ENCODE assay signal across 9 cellular contexts in the genomic region with DNA sequence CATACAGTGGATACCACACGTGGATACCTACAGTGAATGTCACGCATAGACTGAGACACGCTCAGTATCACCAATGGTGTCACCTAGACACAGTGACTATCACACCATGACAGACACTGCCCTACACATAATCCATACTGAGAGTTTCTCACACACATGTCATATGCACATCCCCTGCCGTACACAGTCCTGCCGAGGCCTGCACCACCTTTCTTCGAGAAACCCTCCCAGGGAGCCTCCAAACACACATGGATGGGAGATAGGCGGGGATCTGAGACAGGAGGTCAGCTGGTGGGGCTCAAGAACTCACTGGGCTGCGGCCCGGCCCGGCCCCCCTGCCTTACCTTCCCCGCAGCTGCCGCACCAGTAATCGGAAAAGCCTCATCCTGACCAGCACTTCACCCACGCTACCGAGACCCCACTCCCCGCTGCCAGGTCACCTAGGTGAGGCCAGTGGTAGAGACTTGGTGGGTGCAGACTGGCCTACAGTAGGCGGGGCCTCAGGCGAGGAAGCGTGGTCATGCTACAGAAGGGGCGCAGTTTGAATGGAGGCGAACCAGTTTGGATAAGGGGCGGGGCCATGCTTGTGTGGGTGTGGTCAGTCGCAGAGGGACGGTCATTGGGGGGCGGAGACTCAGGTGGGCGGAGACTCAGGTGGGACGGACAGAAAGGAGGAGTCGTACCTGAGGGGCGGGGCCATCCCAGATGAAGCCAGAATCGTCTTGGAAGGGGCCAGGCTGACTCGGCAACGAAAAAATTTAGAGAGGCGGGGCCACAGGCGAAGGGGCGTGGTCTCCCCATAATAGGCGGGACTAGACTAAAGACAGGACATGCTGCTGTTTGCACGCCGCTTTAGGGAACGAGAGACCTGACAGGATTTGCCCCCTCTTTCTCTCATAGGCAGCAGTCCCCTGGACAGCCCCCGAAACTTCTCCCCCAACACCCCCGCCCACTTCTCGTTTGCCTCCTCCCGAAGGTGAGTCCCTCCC. TPM values are rescaled to one million over a fixed set of nuclear protein-coding genes. Genes with fewer than 3 reads are reported as not detected.
DNase-seq lines count a peak whose midpoint lies in the region; ATAC-seq and TF ChIP-seq lines count a peak whose summit lies in the region.
"Had no signal": no experiment of that assay in that cellular context is flagged by ENCODE, and none has a peak within 500 bp of the region (broad histone marks: within the 10 kb centered on the region; RNA-seq: fewer than 3 reads in every experiment).

No MANE protein-coding gene starts in this region.

- peaks cover 5% of the 10 kb centered on the region for H3K36me3 ChIP-seq in neural cell (ENCODE audit: insufficient read depth, low read length)

- H3K4me3 ChIP-seq in neural cell (ENCODE audit: low read length): peak overlapping the region; percentile 92

- H4K20me1 ChIP-seq in neural cell (ENCODE audit: insufficient read depth): peaks cover 12% of the 10 kb centered on the region

- no peak for TF ChIP-seq CTCF in WTC11 (IDR thresholded peaks at IDR 0.05)
- no peak for TF ChIP-seq CTCF in neural cell (IDR thresholded peaks at IDR 0.05; ENCODE audit: poor library complexity, severe bottlenecking)

- H3K4me1 Mint-ChIP-seq in WTC11: peaks cover 36% of the 10 kb centered on the region

- H3K4me2 ChIP-seq in neural cell (ENCODE audit: low read length): peak overlapping the region; percentile 83

- no peaks in the 10 kb centered on the region for H3F3A ChIP-seq in neural cell (ENCODE audit: insufficient read depth, low read length, poor library complexity, severe bottlenecking)

- ATAC-seq in WTC11: peak; percentile 80
- ATAC-seq in esophagus mucosa: peak; percentile 83
- no peak for ATAC-seq in GM19328 (IDR thresholded peaks at IDR 0.05; ENCODE audit: unreplicated experiment)
- no peak for ATAC-seq in HG02970 (IDR thresholded peaks at IDR 0.05; ENCODE audit: low FRiP score, unreplicated experiment)

- H3K9me2 ChIP-seq in neural cell (ENCODE audit: insufficient read depth, low read length): no peaks in the 10 kb centered on the region

- peak overlapping the region; percentile 79 for H3K4me3 Mint-ChIP-seq in WTC11

- H3K27me3 Mint-ChIP-seq in WTC11 (ENCODE audit: low read depth): peaks cover 27% of the 10 kb centered on the region

- no peak for TF ChIP-seq RAD21 in neural cell (conservative IDR thresholded peaks at IDR 0.05)

- peaks cover 33% of the 10 kb centered on the region for H3K79me2 ChIP-seq in neural cell (replicated peaks; ENCODE audit: insufficient read depth, low read length)

- TF ChIP-seq EP300 in neural cell (conservative IDR thresholded peaks at IDR 0.05; ENCODE audit: poor library complexity, severe bottlenecking): no peak

- CTCF ChIA-PET in WTC11 (lab: Charles Lee): interaction anchor here (0.6 to 1.7 kb wide), 3 partner anchors 7 to 1705 kb away, joined by 5 read pairs; no protein-coding TSS in a partner anchor

- peak overlapping the region; percentile 100 for H3K9ac ChIP-seq in neural cell (ENCODE audit: low read length)

- H2AFZ ChIP-seq in neural cell (ENCODE audit: low read depth, low read length): no peak overlapping the region

- H3K27ac ChIP-seq in neural cell (ENCODE audit: low read length): peak overlapping the region; percentile 91

- POLR2A ChIA-PET in WTC11 (lab: Charles Lee): no interaction called here

- H3K27me3 ChIP-seq in neural cell (ENCODE audit: insufficient read depth, low read depth, low read length): peaks cover 4% of the 10 kb centered on the region

- peaks cover 5% of the 10 kb centered on the region for H3K36me3 Mint-ChIP-seq in WTC11

- H3K9me3 Mint-ChIP-seq in WTC11: no peaks in the 10 kb centered on the region

- peak; percentile 96 for DNase-seq in Daoy (ENCODE audit: low read depth)
- peak; percentile 61 for DNase-seq in LHCN-M2 (ENCODE audit: low read depth)
- DNase-seq in WTC11 (ENCODE audit: low spot score): peak; percentile 100
- no peak for DNase-seq in AML-193 (lab: John Stamatoyannopoulos, UW)

- H3K9me3 ChIP-seq in neural cell (ENCODE audit: low read length): no peaks in the 10 kb centered on the region

- H3K27ac Mint-ChIP-seq in WTC11: peak overlapping the region; percentile 99

TF ChIP-seq in WTC11, 78 proteins besides CTCF, POLR2A, EP300 and RAD21:
- TF ChIP-seq FOXJ3 (CRISPR knock-in tag; IDR thresholded peaks at IDR 0.05; ENCODE audit: borderline replicate concordance): no peak
- peak; percentile 21; the same call in 1 of the 2 replicates for TF ChIP-seq MAX (CRISPR knock-in tag; IDR thresholded peaks at IDR 0.05)
- peak; percentile 71 for TF ChIP-seq SP1 (CRISPR knock-in tag; conservative IDR thresholded peaks at IDR 0.05)
- no peak for TF ChIP-seq ZBTB43 (CRISPR knock-in tag; IDR thresholded peaks at IDR 0.05)

TF ChIP-seq in neural cell, 6 proteins besides CTCF, POLR2A, EP300 and RAD21:
- TF ChIP-seq EZH2 (IDR thresholded peaks at IDR 0.05; ENCODE audit: borderline replicate concordance, insufficient read depth, low read length, poor library complexity, severe bottlenecking): no peak
- TF ChIP-seq SMC3 (conservative IDR thresholded peaks at IDR 0.05; ENCODE audit: poor library complexity): no peak
- TF ChIP-seq POLR2AphosphoS5 (IDR thresholded peaks at IDR 0.05): no peak
- no peak for TF ChIP-seq TAF1 (IDR thresholded peaks at IDR 0.05; ENCODE audit: low read depth)
- TF ChIP-seq, protein P1, sequence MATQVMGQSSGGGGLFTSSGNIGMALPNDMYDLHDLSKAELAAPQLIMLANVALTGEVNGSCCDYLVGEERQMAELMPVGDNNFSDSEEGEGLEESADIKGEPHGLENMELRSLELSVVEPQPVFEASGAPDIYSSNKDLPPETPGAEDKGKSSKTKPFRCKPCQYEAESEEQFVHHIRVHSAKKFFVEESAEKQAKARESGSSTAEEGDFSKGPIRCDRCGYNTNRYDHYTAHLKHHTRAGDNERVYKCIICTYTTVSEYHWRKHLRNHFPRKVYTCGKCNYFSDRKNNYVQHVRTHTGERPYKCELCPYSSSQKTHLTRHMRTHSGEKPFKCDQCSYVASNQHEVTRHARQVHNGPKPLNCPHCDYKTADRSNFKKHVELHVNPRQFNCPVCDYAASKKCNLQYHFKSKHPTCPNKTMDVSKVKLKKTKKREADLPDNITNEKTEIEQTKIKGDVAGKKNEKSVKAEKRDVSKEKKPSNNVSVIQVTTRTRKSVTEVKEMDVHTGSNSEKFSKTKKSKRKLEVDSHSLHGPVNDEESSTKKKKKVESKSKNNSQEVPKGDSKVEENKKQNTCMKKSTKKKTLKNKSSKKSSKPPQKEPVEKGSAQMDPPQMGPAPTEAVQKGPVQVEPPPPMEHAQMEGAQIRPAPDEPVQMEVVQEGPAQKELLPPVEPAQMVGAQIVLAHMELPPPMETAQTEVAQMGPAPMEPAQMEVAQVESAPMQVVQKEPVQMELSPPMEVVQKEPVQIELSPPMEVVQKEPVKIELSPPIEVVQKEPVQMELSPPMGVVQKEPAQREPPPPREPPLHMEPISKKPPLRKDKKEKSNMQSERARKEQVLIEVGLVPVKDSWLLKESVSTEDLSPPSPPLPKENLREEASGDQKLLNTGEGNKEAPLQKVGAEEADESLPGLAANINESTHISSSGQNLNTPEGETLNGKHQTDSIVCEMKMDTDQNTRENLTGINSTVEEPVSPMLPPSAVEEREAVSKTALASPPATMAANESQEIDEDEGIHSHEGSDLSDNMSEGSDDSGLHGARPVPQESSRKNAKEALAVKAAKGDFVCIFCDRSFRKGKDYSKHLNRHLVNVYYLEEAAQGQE (IDR thresholded peaks at IDR 0.05; ENCODE audit: borderline replicate concordance): no peak
- no peak for TF ChIP-seq MXI1 (conservative IDR thresholded peaks at IDR 0.05; ENCODE audit: poor library complexity, severe bottlenecking)
TF ChIP-seq in neural cell: peak in this region for 0.

RNA-seq across cellular contexts. Expression of gene MAST1, which starts 2.1 kb away (rescaled TPM):
- total RNA-seq in Daoy (2014; rRNA removed; shearing (Covaris generic)): 0.11 and 0.57 TPM in 2 replicates
- total RNA-seq in LHCN-M2 (2014; rRNA removed): 0.13 TPM in 1 of 2 replicates, not detected in the other
- 0.34 TPM for polyA plus RNA-seq in LHCN-M2 (2012)
- 24.3 to 28.4 TPM (median 27.3 TPM) in 3 replicates for total RNA-seq in WTC11 (2021)
- not detected for total RNA-seq in esophagus mucosa
- 65.0 and 105 TPM in 2 replicates for polyA plus RNA-seq in neural cell
- polyA minus RNA-seq in neural cell: 79.9 and 80.7 TPM in 2 replicates

RNA-seq across cellular contexts. Expression of gene RTBDN, which starts 6.0 kb away (rescaled TPM):
- total RNA-seq in Daoy (2014; rRNA removed; shearing (Covaris generic)): not detected in 2 replicates
- not detected in 2 replicates for total RNA-seq in LHCN-M2 (2014; rRNA removed)
- not detected for polyA plus RNA-seq in LHCN-M2 (2012)
- total RNA-seq in WTC11 (2021): 2.4 to 3.8 TPM (median 3.1 TPM) in 3 replicates
- total RNA-seq in esophagus mucosa: not detected
- polyA plus RNA-seq in neural cell: 1.0 TPM in 1 of 2 replicates, not detected in the other
- not detected in 2 replicates for polyA minus RNA-seq in neural cell
- total RNA-seq: T-helper 2 cell treated with Interferon-gamma antibody and Interleukin-4, amounts not matched to agents 100 ng/mL and 5 ng/mL, for 36 hours had no signal

RNA-seq across cellular contexts. Expression of gene RNASEH2A, which starts 34.0 kb away (rescaled TPM):
- total RNA-seq in Daoy (2014; rRNA removed; shearing (Covaris generic)): 75.8 and 76.9 TPM in 2 replicates
- total RNA-seq in LHCN-M2 (2014; rRNA removed) (56.2 and 59.5 TPM in 2 replicates), WTC11 (2021) (71.3 to 78.2 TPM (median 72.9 TPM) in 3 replicates), esophagus mucosa (20.0 TPM)
- polyA plus RNA-seq in LHCN-M2 (2012): 58.3 TPM
- polyA plus RNA-seq in neural cell: 25.7 and 28.2 TPM in 2 replicates
- polyA minus RNA-seq in neural cell: 14.1 and 14.8 TPM in 2 replicates

RNA-seq across cellular contexts. Expression of gene THSD8, which starts 38.5 kb away (rescaled TPM):
- total RNA-seq in Daoy (2014; rRNA removed; shearing (Covaris generic)): not detected in 2 replicates
- total RNA-seq in LHCN-M2 (2014; rRNA removed): not detected in 2 replicates
- polyA plus RNA-seq in LHCN-M2 (2012): 22.8 TPM
- total RNA-seq in WTC11 (2021): 30.1 to 50.2 TPM (median 47.0 TPM) in 3 replicates
- total RNA-seq in esophagus mucosa: 9.7 TPM
- polyA plus RNA-seq in neural cell: not detected in 2 replicates
- not detected in 2 replicates for polyA minus RNA-seq in neural cell

RNA-seq across cellular contexts. Expression of gene PRDX2, which starts 38.8 kb away (rescaled TPM):
- total RNA-seq in Daoy (2014; rRNA removed; shearing (Covaris generic)): 81.7 and 99.3 TPM in 2 replicates
- total RNA-seq in LHCN-M2 (2014; rRNA removed): 101 and 124 TPM in 2 replicates
- polyA plus RNA-seq in LHCN-M2 (2012): 111 TPM
- 378 to 447 TPM (median 447 TPM) in 3 replicates for total RNA-seq in WTC11 (2021)
- 304 TPM for total RNA-seq in esophagus mucosa
- 832 and 882 TPM in 2 replicates for polyA plus RNA-seq in neural cell
- 318 and 324 TPM in 2 replicates for polyA minus RNA-seq in neural cell

Comparison
In these comparisons a context has a peak if more than half of its experiments do, and no peak if none do; other contexts are left out.
1. DNase-seq: peak in Daoy (single experiment), LHCN-M2 (single experiment) and WTC11 (single experiment); none in AML-193 (0 of 2).
2. ATAC-seq: peak in WTC11 (single experiment) and esophagus mucosa (single experiment); none in GM19328 (single experiment) and HG02970 (single experiment).
3. RNA of gene MAST1, which starts 2.1 kb away (total RNA-seq): 24.3 to 28.4 TPM in WTC11; not detected in esophagus mucosa (single experiment), 0.11 to 0.57 TPM in Daoy and 0.13 TPM in LHCN-M2; every median in the first group is over 10 times any median in the second.